Comparison of ENCODE assay signal across 8 cellular contexts in the genomic region with DNA sequence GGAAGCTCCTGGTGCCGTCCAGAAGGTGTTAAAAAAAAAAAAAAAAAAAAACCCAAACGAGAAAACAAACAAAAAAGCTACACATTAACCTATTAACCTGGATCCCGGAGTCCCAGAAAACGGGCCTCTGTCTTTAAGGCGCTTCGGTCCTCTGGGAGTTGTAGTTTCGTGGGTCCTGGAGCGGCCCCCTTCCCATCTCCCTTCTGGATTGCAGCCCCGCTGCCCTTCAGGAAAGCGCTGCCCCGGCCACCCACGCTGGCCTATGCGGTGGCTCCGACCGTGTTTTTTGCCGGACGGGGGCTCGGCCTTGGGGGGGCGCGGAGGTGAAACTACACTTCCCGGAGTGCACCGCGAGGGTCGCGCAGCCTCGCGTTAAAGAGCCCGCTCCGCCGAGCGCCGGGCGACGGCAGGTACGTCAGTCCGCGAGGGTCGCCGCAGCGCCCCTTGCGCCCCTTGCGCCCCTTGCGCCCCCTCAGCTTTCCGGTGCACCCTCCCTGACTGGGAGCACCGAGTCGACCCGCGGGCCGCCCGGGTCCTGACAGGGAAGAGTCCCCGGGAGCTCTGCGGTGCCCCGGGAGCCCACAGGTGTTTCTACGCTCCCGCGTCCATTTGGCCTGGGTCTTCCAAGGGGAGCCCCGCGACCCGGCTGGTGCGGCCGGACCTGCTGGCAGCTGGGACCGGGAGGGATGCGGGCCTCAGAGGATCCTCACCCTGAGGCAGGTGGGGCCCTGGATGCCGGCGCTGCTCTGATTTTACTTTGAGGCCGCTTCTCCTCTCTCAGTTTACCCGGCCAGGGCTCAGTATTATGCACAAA. TPM values are rescaled to one million over a fixed set of nuclear protein-coding genes. Genes with fewer than 3 reads are reported as not detected.
DNase-seq lines count a peak whose midpoint lies in the region; ATAC-seq, FAIRE-seq and TF ChIP-seq lines count a peak whose summit lies in the region.

A gene (plus strand): TSS at position 375 of the 814 bp plus-strand sequence. CDS start 8,596 bp downstream, outside the sequence.

- TF ChIP-seq EP300 in sigmoid colon (IDR thresholded peaks at IDR 0.05) = no peak

- DNase-seq in GM12864 (ENCODE audit: low read depth) (no peak), H54 (ENCODE audit: insufficient read length, low spot score) (peak; percentile 80), astrocyte of the hippocampus (ENCODE audit: low read depth, low spot score) (peak; percentile 83), iPS DF 6.9 (ENCODE audit: low read depth, low spot score) (no peak), sigmoid colon (peak; percentile 77)

- FAIRE-seq in H54 (lab: Jason Lieb, UNC) = no peak

- H3K36me3 ChIP-seq in Loucy (ENCODE audit: insufficient read depth, low read length) = no peaks in the 10 kb centered on the region
- no peaks in the 10 kb centered on the region for H3K36me3 ChIP-seq in iPS DF 6.9 (ENCODE audit: control insufficient read depth, insufficient read depth, low read length)
- no peaks in the 10 kb centered on the region for H3K36me3 ChIP-seq in sigmoid colon

- H3K4me1 ChIP-seq in Loucy (ENCODE audit: insufficient read depth, low read length, poor library complexity, severe bottlenecking) (peaks cover 3% of the 10 kb centered on the region), iPS DF 6.9 (ENCODE audit: control insufficient read depth, insufficient read depth, low read length) (no peaks in the 10 kb centered on the region), sigmoid colon (peaks cover 0 to 17% (median 14%) of the 10 kb centered on the region in 4 donors)

- no peaks in the 10 kb centered on the region for H4K20me1 ChIP-seq in Loucy (ENCODE audit: insufficient read depth, low read length, poor library complexity, severe bottlenecking)

- H3K4me3 ChIP-seq in GM12864 (ENCODE audit: low read depth, low read length) (peak within 1 kb of the TSS; percentile 83), Loucy (ENCODE audit: low read length, poor library complexity, severe bottlenecking) (peak within 1 kb of the TSS; percentile 84), iPS DF 6.9 (ENCODE audit: low read length) (peak within 1 kb of the TSS; percentile 59; the same call in 1 of the 2 replicates), sigmoid colon (peak within 1 kb of the TSS; percentile 67 to 97 (median 86))

- TF ChIP-seq POLR2A in H54 (IDR thresholded peaks at IDR 0.05; ENCODE audit: low read depth, low read length) (0 out of 2 replicates have a peak, but pooled peaks have one; percentile 41), sigmoid colon (IDR thresholded peaks at IDR 0.05) (no peak)

- H3K27me3 ChIP-seq in Loucy (ENCODE audit: insufficient read depth, low read length, poor library complexity, severe bottlenecking) (no peaks in the 10 kb centered on the region), iPS DF 6.9 (ENCODE audit: control insufficient read depth, insufficient read depth, low read length) (no peaks in the 10 kb centered on the region), sigmoid colon (peaks cover 0 to 8% (median 0%) of the 10 kb centered on the region in 3 donors)

- no peak within 1 kb of the TSS for H3K27ac ChIP-seq in iPS DF 6.9 (ENCODE audit: low read length)
- peak within 1 kb of the TSS; percentile 82 to 96 (median 90) for H3K27ac ChIP-seq in sigmoid colon

- H3K4me2 ChIP-seq in Loucy (ENCODE audit: low read depth, low read length, poor library complexity, severe bottlenecking) = peak within 1 kb of the TSS; percentile 86

- H3K9me3 ChIP-seq in Loucy (ENCODE audit: insufficient read depth, low read depth, low read length) (no peaks in the 10 kb centered on the region), iPS DF 6.9 (ENCODE audit: control insufficient read depth, insufficient read depth, low read length) (no peaks in the 10 kb centered on the region), sigmoid colon (no peaks in the 10 kb centered on the region)

- H3F3A ChIP-seq in Loucy (ENCODE audit: low read depth) = no peaks in the 10 kb centered on the region

- ATAC-seq in GM18861 (IDR thresholded peaks at IDR 0.05; ENCODE audit: unreplicated experiment) = no peak

- no peaks in the 10 kb centered on the region for H3K9me2 ChIP-seq in Loucy (replicated peaks; ENCODE audit: low read depth, low read length)

- no CpG with 5 or more reads among the region's 67 CpGs for WGBS in iPS DF 6.9 (ENCODE audit: insufficient coverage, insufficient read length)
- WGBS in sigmoid colon, 2 donors = 0 to 1% methylated on average over 67 of the region's 67 CpGs

- peak within 1 kb of the TSS; percentile 99 for H2AFZ ChIP-seq in Loucy (ENCODE audit: low read length)

- TF ChIP-seq CTCF in GM12864 (IDR thresholded peaks at IDR 0.05; ENCODE audit: low read depth, low read length, missing control alignments) (peak; percentile 12), Loucy (conservative IDR thresholded peaks at IDR 0.05; ENCODE audit: low read length) (peak; percentile 22), sigmoid colon (IDR thresholded peaks at IDR 0.05) (no peak)

- intact Hi-C loops in T-helper 2 cell treated with Interferon-gamma antibody and Interleukin-4, amounts not matched to agents 100 ng/mL and 5 ng/mL, for 36 hours (cut with micrococcal nuclease) = loop anchor here (1.0 to 5.0 kb wide), 4 partner anchors 15 to 73 kb away; a partner anchor contains a TSS
- intact Hi-C loops in sigmoid colon (cut with DNase I) = loop anchor here (1.0 kb wide), 2 partner anchors 15 to 73 kb away; a partner anchor contains a TSS

- H3K79me2 ChIP-seq in Loucy (ENCODE audit: insufficient read depth, low read length) = no peaks in the 10 kb centered on the region

- H3K9ac ChIP-seq in Loucy (ENCODE audit: low read depth, low read length, poor library complexity, severe bottlenecking) = peak within 1 kb of the TSS; percentile 78

RNA-seq across cellular contexts. Expression of the gene that starts here (rescaled TPM):
- 18.2 and 22.1 TPM in 2 replicates for total RNA-seq in T-helper 2 cell treated with Interferon-gamma antibody and Interleukin-4, amounts not matched to agents 100 ng/mL and 5 ng/mL, for 36 hours
- 10 to 100 TPM in 3 of 4 donors, 1 to 10 TPM in 1; 7.8 to 13.3 (median 12.2) TPM for total RNA-seq in sigmoid colon
- 10 to 100 TPM in 2 of 3 donors, 1 to 10 TPM in 1; 7.6 to 19.1 (median 14.4) TPM for polyA plus RNA-seq in sigmoid colon

Comparison
In these comparisons a context has a peak if more than half of its experiments do, and no peak if none do; other contexts are left out.
1. DNase-seq: peak in H54 (single experiment), astrocyte of the hippocampus (single experiment) and sigmoid colon (single experiment); none in GM12864 (single experiment) and iPS DF 6.9 (single experiment).
2. CTCF ChIP-seq: peak in GM12864 (single experiment) and Loucy (single experiment); none in sigmoid colon (0 of 4).
3. Peak in every context shown above with its lines, with median percentiles within 50 percentile points of each other: H3K4me3 ChIP-seq.